ENCODE assay signal across 18 cellular contexts in genomic region chr3:30146978-30147377, GRCh38.
"Had no signal": no experiment of that assay in that cellular context is flagged by ENCODE, and none has a peak within 500 bp of the region (broad histone marks: within the 10 kb centered on the region; RNA-seq: fewer than 3 reads in every experiment).

No MANE protein-coding gene starts in this region.

- H3K4me3 ChIP-seq: cardiac muscle cell, tibial nerve had no signal

- H3K9me3 ChIP-seq: tibial nerve had no signal

- H3K4me3 Mint-ChIP-seq: activated CD4-positive, alpha-beta T cell treated with anti-CD3 and anti-CD28 coated beads, Interleukin-2, amount 10 ng/mL, durations not matched to agents 7 days and 5 days; activated naive CD4-positive, alpha-beta T cell treated with anti-CD3 and anti-CD28 coated beads, Interleukin-2, amount 10 ng/mL, durations not matched to agents 7 days and 5 days; activated T-cell treated with anti-CD3 and anti-CD28 coated beads, Interleukin-2, amount 50 U/mL, for 4 hours; nephron; stimulated activated naive CD8-positive, alpha-beta T cell treated with anti-CD3 and anti-CD28 coated beads, Interleukin-15, Interleukin-2, amounts not matched to agents 100 ng/mL and 50 ng/mL, for 24 hours; T-helper 1 cell treated with Interleukin-12 subunit alpha and Interleukin-12 subunit beta and Interleukin-4 antibody, amounts not matched to agents 30 μg/mL and 1 μg/mL, for 36 hours had no signal

- H3K27me3 ChIP-seq: cardiac muscle cell, tibial nerve had no signal

- ATAC-seq: activated T-cell treated with anti-CD3 and anti-CD28 coated beads, Interleukin-2, amount 50 U/mL, for 4 hours; left lobe of liver had no signal

- H3K27ac Mint-ChIP-seq: activated CD4-positive, alpha-beta T cell treated with anti-CD3 and anti-CD28 coated beads, Interleukin-2, amount 10 ng/mL, durations not matched to agents 7 days and 5 days; activated naive CD4-positive, alpha-beta T cell treated with anti-CD3 and anti-CD28 coated beads, Interleukin-2, amount 10 ng/mL, durations not matched to agents 7 days and 5 days; nephron; stimulated activated naive CD8-positive, alpha-beta T cell treated with anti-CD3 and anti-CD28 coated beads, Interleukin-15, Interleukin-2, amounts not matched to agents 100 ng/mL and 50 ng/mL, for 24 hours; T-helper 1 cell treated with Interleukin-12 subunit alpha and Interleukin-12 subunit beta and Interleukin-4 antibody, amounts not matched to agents 30 μg/mL and 1 μg/mL, for 36 hours had no signal

- H3K27ac ChIP-seq: cardiac muscle cell, tibial nerve had no signal

- DNase-seq: activated CD4-positive, alpha-beta T cell treated with anti-CD3 and anti-CD28 coated beads, Interleukin-2, amount 10 ng/mL, durations not matched to agents 7 days and 5 days; activated CD8-positive, alpha-beta memory T cell treated with anti-CD3 and anti-CD28 coated beads, Interleukin-2, amount 50 U/mL, for 4 hours; activated effector memory CD4-positive, alpha-beta T cell treated with Interleukin-2 at 50 U/mL for 16 hours; activated naive CD4-positive, alpha-beta T cell treated with anti-CD3 and anti-CD28 coated beads, Interleukin-2, amount 10 ng/mL, durations not matched to agents 7 days and 5 days; activated T-cell treated with anti-CD3 and anti-CD28 coated beads, Interleukin-2, amount 50 U/mL, for 4 hours; dermis blood vessel endothelial cell; effector memory CD4-positive, alpha-beta T cell; foreskin fibroblast; kidney; midbrain; retina; stimulated activated CD4-positive, alpha-beta T cell treated with anti-CD3 and anti-CD28 coated beads, Interleukin-2, amount 100 ng/mL, for 48 hours had no signal

- H3K36me3 ChIP-seq: cardiac muscle cell, tibial nerve had no signal

- H3K4me1 ChIP-seq: tibial nerve had no signal

- H3K36me3 Mint-ChIP-seq: activated naive CD4-positive, alpha-beta T cell treated with anti-CD3 and anti-CD28 coated beads, Interleukin-2, amount 10 ng/mL, durations not matched to agents 7 days and 5 days had no signal

- H3K9me3 Mint-ChIP-seq: activated CD4-positive, alpha-beta T cell treated with anti-CD3 and anti-CD28 coated beads, Interleukin-2, amount 10 ng/mL, durations not matched to agents 7 days and 5 days; activated naive CD4-positive, alpha-beta T cell treated with anti-CD3 and anti-CD28 coated beads, Interleukin-2, amount 10 ng/mL, durations not matched to agents 7 days and 5 days; activated T-cell treated with anti-CD3 and anti-CD28 coated beads, Interleukin-2, amount 50 U/mL, for 4 hours; T-helper 1 cell treated with Interleukin-12 subunit alpha and Interleukin-12 subunit beta and Interleukin-4 antibody, amounts not matched to agents 30 μg/mL and 1 μg/mL, for 36 hours had no signal

- H3K4me1 Mint-ChIP-seq: activated CD4-positive, alpha-beta T cell treated with anti-CD3 and anti-CD28 coated beads, Interleukin-2, amount 10 ng/mL, durations not matched to agents 7 days and 5 days; activated naive CD4-positive, alpha-beta T cell treated with anti-CD3 and anti-CD28 coated beads, Interleukin-2, amount 10 ng/mL, durations not matched to agents 7 days and 5 days; nephron had no signal

- H3K27me3 Mint-ChIP-seq: activated CD4-positive, alpha-beta T cell treated with anti-CD3 and anti-CD28 coated beads, Interleukin-2, amount 10 ng/mL, durations not matched to agents 7 days and 5 days; activated naive CD4-positive, alpha-beta T cell treated with anti-CD3 and anti-CD28 coated beads, Interleukin-2, amount 10 ng/mL, durations not matched to agents 7 days and 5 days; stimulated activated naive CD8-positive, alpha-beta T cell treated with anti-CD3 and anti-CD28 coated beads, Interleukin-15, Interleukin-2, amounts not matched to agents 100 ng/mL and 50 ng/mL, for 24 hours had no signal
